ENCODE assay signal across 26 cellular contexts in the genomic region with DNA sequence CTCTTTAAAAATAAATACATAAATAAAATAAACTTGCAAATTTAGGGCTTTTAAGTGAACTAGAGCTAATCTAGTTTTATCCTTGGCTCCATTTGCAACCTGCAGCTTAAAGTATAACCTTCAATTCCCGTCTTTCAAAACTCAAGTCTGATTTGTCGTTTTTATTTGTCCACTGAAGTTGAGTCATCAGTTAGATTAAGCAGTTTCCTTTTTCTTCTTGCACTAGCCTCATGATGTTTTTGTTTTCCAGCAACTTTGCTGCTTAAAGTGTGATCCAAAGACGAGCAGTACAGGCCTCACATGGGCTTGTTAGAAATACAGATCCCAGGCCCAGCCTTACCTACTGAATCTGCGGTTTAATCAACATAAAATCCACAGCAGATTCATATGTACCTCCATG. TPM values are rescaled to one million over a fixed set of nuclear protein-coding genes. Genes with fewer than 3 reads are reported as not detected.
DNase-seq lines count a peak whose midpoint lies in the region; ATAC-seq and TF ChIP-seq lines count a peak whose summit lies in the region.
"Had no signal": no experiment of that assay in that cellular context is flagged by ENCODE, and none has a peak within 500 bp of the region (broad histone marks: within the 10 kb centered on the region; RNA-seq: fewer than 3 reads in every experiment).

No MANE protein-coding gene starts in this region.

- no peaks in the 10 kb centered on the region for H3K9me3 ChIP-seq in PC-3 (ENCODE audit: low read length)
- no peaks in the 10 kb centered on the region for H3K9me3 ChIP-seq in osteoblast (ENCODE audit: low read depth, low read length)
- H3K9me3 ChIP-seq: BE2C, body of pancreas, psoas muscle had no signal

- no TSS peak for BruUV-seq in PC-3 (replicated peaks; lab: Mats Ljungman, UMichigan)

- CTCF ChIA-PET in PC-3 (lab: Charles Lee) = no interaction called here

- H3K4me1 ChIP-seq in PC-3 (ENCODE audit: insufficient read depth, low read length) (peaks cover 10% of the 10 kb centered on the region), osteoblast (ENCODE audit: insufficient read depth, low read length) (peaks cover 2% of the 10 kb centered on the region)
- H3K4me1 ChIP-seq: BE2C, psoas muscle had no signal

- DNase-seq in HCEC 1CT = peak; percentile 35
- peak; percentile 28 for DNase-seq in PC-3
- DNase-seq in fibroblast of pulmonary artery (ENCODE audit: low read depth) = peak; percentile 42
- DNase-seq in osteoblast (ENCODE audit: insufficient read length, low spot score, missing footprints) = peak; percentile 76
- no peak for DNase-seq in activated CD4-positive, alpha-beta T cell treated with anti-CD3 and anti-CD28 coated beads for 4 hours
- no peak for DNase-seq in NCI-H446 treated with DMSO at 0.1 percent for 48 hours (lab: John Stamatoyannopoulos, UW)
- no peak for DNase-seq in activated T-cell treated with anti-CD3 and anti-CD28 coated beads, Interleukin-2, amount 50 U/mL, for 4 hours
- DNase-seq in lower leg skin (ENCODE audit: low spot score in 2 of 2) = no peak
- DNase-seq: activated CD4-positive, alpha-beta memory T cell treated with anti-CD3 and anti-CD28 coated beads, Interleukin-2, amount 10 ng/mL, durations not matched to agents 7 days and 5 days; activated CD4-positive, CD25-positive, alpha-beta regulatory T cell treated with anti-CD3 and anti-CD28 coated beads, Interleukin-2, amount 50 U/mL, for 72 hours; activated CD8-positive, alpha-beta memory T cell treated with anti-CD3 and anti-CD28 coated beads, Interleukin-2, amount 50 U/mL, for 48 hours; activated naive CD4-positive, alpha-beta T cell treated with anti-CD3 and anti-CD28 coated beads for 36 hours; BE2C; body of pancreas; cerebellar nuclear complex; naive B cell; NCI-H2029 treated with DMSO at 0.1 percent for 48 hours; nucleus accumbens; psoas muscle; Right ventricle myocardium superior; stimulated activated CD4-positive, alpha-beta T cell treated with anti-CD3 and anti-CD28 coated beads, Interleukin-15, amount 100 ng/mL, for 24 hours; stimulated activated CD4-positive, alpha-beta T cell treated with anti-CD3 and anti-CD28 coated beads, Interleukin-4, amount 100 ng/mL, for 4 hours; trophoblast cell had no signal

- H3K9me3 Mint-ChIP-seq in activated T-cell treated with anti-CD3 and anti-CD28 coated beads, Interleukin-2, amount 50 U/mL, for 4 hours = no peaks in the 10 kb centered on the region
- H3K9me3 Mint-ChIP-seq: activated CD4-positive, alpha-beta memory T cell treated with anti-CD3 and anti-CD28 coated beads, Interleukin-2, amount 10 ng/mL, durations not matched to agents 7 days and 5 days; activated naive CD4-positive, alpha-beta T cell treated with anti-CD3 and anti-CD28 coated beads for 36 hours; IgD-negative memory B cell; mesothelial cell of epicardium; naive B cell had no signal

- no peaks in the 10 kb centered on the region for H4K20me1 ChIP-seq in PC-3 (ENCODE audit: low read length)
- no peaks in the 10 kb centered on the region for H4K20me1 ChIP-seq in osteoblast (ENCODE audit: insufficient read depth, low read length)

- H3K79me2 ChIP-seq in PC-3 (ENCODE audit: low read length) = no peaks in the 10 kb centered on the region
- no peaks in the 10 kb centered on the region for H3K79me2 ChIP-seq in osteoblast (ENCODE audit: insufficient read depth, low read length)

- H3K9ac ChIP-seq in PC-3 (ENCODE audit: low read length) = no peak overlapping the region

- H3K27me3 ChIP-seq in PC-3 (ENCODE audit: low read length) (no peaks in the 10 kb centered on the region), osteoblast (ENCODE audit: insufficient read depth, low read length) (no peaks in the 10 kb centered on the region)
- H3K27me3 ChIP-seq: BE2C, body of pancreas had no signal

- H3K4me2 ChIP-seq in PC-3 (ENCODE audit: low read length) (no peak overlapping the region), osteoblast (ENCODE audit: insufficient read depth, low read length) (no peak overlapping the region)

- no peak overlapping the region for H3K27ac ChIP-seq in PC-3 (ENCODE audit: low read length)
- no peak overlapping the region for H3K27ac ChIP-seq in osteoblast (ENCODE audit: low read depth, low read length)
- H3K27ac ChIP-seq: psoas muscle had no signal

- peaks cover 8% of the 10 kb centered on the region for H3K36me3 Mint-ChIP-seq in activated T-cell treated with anti-CD3 and anti-CD28 coated beads, Interleukin-2, amount 50 U/mL, for 4 hours (ENCODE audit: insufficient read depth)

- TF ChIP-seq CTCF in PC-3 (conservative IDR thresholded peaks at IDR 0.05; ENCODE audit: low read depth, low read length) = no peak
- no peak for TF ChIP-seq CTCF in fibroblast of pulmonary artery (IDR thresholded peaks at IDR 0.05; ENCODE audit: low read length, missing control alignments)
- no peak for TF ChIP-seq CTCF in osteoblast (IDR thresholded peaks at IDR 0.05; ENCODE audit: extremely low read depth, low read depth, low read length)
- no peak for TF ChIP-seq CTCF in lower leg skin (IDR thresholded peaks at IDR 0.05)

- no peaks in the 10 kb centered on the region for H3K27me3 Mint-ChIP-seq in activated T-cell treated with anti-CD3 and anti-CD28 coated beads, Interleukin-2, amount 50 U/mL, for 4 hours (ENCODE audit: low read depth)
- H3K27me3 Mint-ChIP-seq: activated CD4-positive, alpha-beta memory T cell treated with anti-CD3 and anti-CD28 coated beads, Interleukin-2, amount 10 ng/mL, durations not matched to agents 7 days and 5 days; IgD-negative memory B cell had no signal

- POLR2A ChIA-PET in PC-3 (lab: Charles Lee; ENCODE audit: unreplicated experiment) = no interaction called here

- peaks cover 22% of the 10 kb centered on the region for H3K4me1 Mint-ChIP-seq in activated T-cell treated with anti-CD3 and anti-CD28 coated beads, Interleukin-2, amount 50 U/mL, for 4 hours (ENCODE audit: low read depth)
- H3K4me1 Mint-ChIP-seq: mesothelial cell of epicardium had no signal

- intact Hi-C loops in PC-3 (cut with micrococcal nuclease) = no loop called here
- intact Hi-C loops in lower leg skin (cut with DNase I; ENCODE audit: low total_unique reads) = no loop called here

- no peak overlapping the region for H3K4me3 Mint-ChIP-seq in activated T-cell treated with anti-CD3 and anti-CD28 coated beads, Interleukin-2, amount 50 U/mL, for 4 hours
- H3K4me3 Mint-ChIP-seq: activated CD4-positive, alpha-beta memory T cell treated with anti-CD3 and anti-CD28 coated beads, Interleukin-2, amount 10 ng/mL, durations not matched to agents 7 days and 5 days; activated naive CD4-positive, alpha-beta T cell treated with anti-CD3 and anti-CD28 coated beads for 36 hours; IgD-negative memory B cell; mesothelial cell of epicardium; naive B cell had no signal

- TF ChIP-seq POLR2A in lower leg skin (IDR thresholded peaks at IDR 0.05) = no peak

- no peaks in the 10 kb centered on the region for H3F3A ChIP-seq in PC-3 (ENCODE audit: low read length, unreplicated experiment)

- H3K4me3 ChIP-seq in PC-3 (ENCODE audit: low read length) = no peak overlapping the region
- H3K4me3 ChIP-seq in fibroblast of pulmonary artery (replicated peaks; ENCODE audit: low read depth, low read length) = no peak overlapping the region
- no peak overlapping the region for H3K4me3 ChIP-seq in osteoblast (ENCODE audit: insufficient read depth, low read length)
- no peak overlapping the region for H3K4me3 ChIP-seq in lower leg skin (ENCODE audit: low read depth, poor library complexity, severe bottlenecking)
- H3K4me3 ChIP-seq: body of pancreas, psoas muscle had no signal

- H2AFZ ChIP-seq in PC-3 (ENCODE audit: low read length) (peak overlapping the region; percentile 37; the same call in 1 of the 2 replicates), osteoblast (ENCODE audit: low read length) (peak overlapping the region; percentile 40)

- no peaks in the 10 kb centered on the region for H3K36me3 ChIP-seq in PC-3 (ENCODE audit: low read depth, low read length)
- no peaks in the 10 kb centered on the region for H3K36me3 ChIP-seq in osteoblast (ENCODE audit: insufficient read depth, low read length)

- no peaks in the 10 kb centered on the region for H3K9me2 ChIP-seq in PC-3 (replicated peaks; ENCODE audit: low read length)

- ATAC-seq in PC-3 = no peak; the same call in 1 of the 2 replicates
- ATAC-seq in activated T-cell treated with anti-CD3 and anti-CD28 coated beads, Interleukin-2, amount 50 U/mL, for 4 hours = no peak
- ATAC-seq: body of pancreas, Panc1, psoas muscle had no signal

- WGBS in lower leg skin, 2 donors = 75 to 78% methylated on average over 4 of the region's 4 CpGs

RNA-seq across cellular contexts. Expression of gene ARSG, which starts 13.8 kb away (rescaled TPM):
- 1.3 and 2.1 TPM in 2 replicates for total RNA-seq in PC-3 (2014; rRNA removed)
- total RNA-seq in osteoblast = 7.6 and 7.7 TPM in 2 replicates
- 1 to 10 TPM; 3.2 to 4.6 (median 4.5) TPM for total RNA-seq in activated T-cell treated with anti-CD3 and anti-CD28 coated beads, Interleukin-2, amount 50 U/mL, for 4 hours
- total RNA-seq in lower leg skin = 10 to 100 TPM in 1 of 4 donors, 1 to 10 TPM in 3; 4.3 to 16.8 (median 7.8) TPM

RNA-seq across cellular contexts. Expression of gene SLC16A6, which starts 14.2 kb away (rescaled TPM):
- total RNA-seq in PC-3 (2014; rRNA removed) (1.2 and 1.4 TPM in 2 replicates), osteoblast (1.4 and 3.8 TPM in 2 replicates), lower leg skin (10 to 100 TPM in 1 of 4 donors, 1 to 10 TPM in 3; 2.7 to 10.3 (median 7.8) TPM)
- 1 to 10 TPM; 5.9 to 7.7 (median 6.0) TPM for total RNA-seq in activated T-cell treated with anti-CD3 and anti-CD28 coated beads, Interleukin-2, amount 50 U/mL, for 4 hours

RNA-seq across cellular contexts. Expression of gene AMZ2, which starts 57.3 kb away (rescaled TPM):
- 81.1 and 88.5 TPM in 2 replicates for total RNA-seq in PC-3 (2014; rRNA removed)
- 80.3 and 84.0 TPM in 2 replicates for total RNA-seq in osteoblast
- 10 to 100 TPM; 62.7 to 74.6 (median 72.8) TPM for total RNA-seq in activated T-cell treated with anti-CD3 and anti-CD28 coated beads, Interleukin-2, amount 50 U/mL, for 4 hours
- total RNA-seq in lower leg skin = 10 to 100 TPM; 25.8 to 55.0 (median 46.2) TPM

Comparison
In these comparisons a context has a peak if more than half of its experiments do, and no peak if none do; other contexts are left out.
1. DNase-seq: peak in HCEC 1CT (single experiment), PC-3 (single experiment), fibroblast of pulmonary artery (single experiment) and osteoblast (single experiment); none in activated CD4-positive, alpha-beta T cell treated with anti-CD3 and anti-CD28 coated beads for 4 hours (0 of 2), NCI-H446 treated with DMSO at 0.1 percent for 48 hours (single experiment), activated T-cell treated with anti-CD3 and anti-CD28 coated beads, Interleukin-2, amount 50 U/mL, for 4 hours (single experiment) and lower leg skin (0 of 2).